1 cellular context compared by ENCODE assay signal in genomic region chr12:6866163-6866919, GRCh38.
TF ChIP-seq lines count a peak whose summit lies in the region.

No MANE protein-coding gene starts in this region.

TF ChIP-seq in K562, 482 proteins besides CTCF, POLR2A, EP300 and RAD21:
- TF ChIP-seq TGIF2 (CRISPR knock-in tag; IDR thresholded peaks at IDR 0.05) (no peak), MIER1 (IDR thresholded peaks at IDR 0.05; ENCODE audit: low read depth) (no peak), BDP1 (IDR thresholded peaks at IDR 0.05; ENCODE audit: insufficient read depth, insufficient read length) (no peak), BRF1 (IDR thresholded peaks at IDR 0.05; ENCODE audit: borderline replicate concordance, extremely low read depth, insufficient read length) (no peak), CBFA2T2 (conservative IDR thresholded peaks at IDR 0.05) (no peak), GTF2A2 (tag; IDR thresholded peaks at IDR 0.05) (no peak), HNRNPH1 (optimal IDR thresholded peaks at IDR 0.05; ENCODE audit: low read depth, low read length) (no peak), FOXK1 (CRISPR knock-in tag; IDR thresholded peaks at IDR 0.05; ENCODE audit: borderline replicate concordance) (no peak), HNRNPLL (IDR thresholded peaks at IDR 0.05; ENCODE audit: low read depth, low read length, poor library complexity, severe bottlenecking) (no peak), EGR1 (conservative IDR thresholded peaks at IDR 0.05) (peak; percentile 83), ZBTB7A (IDR thresholded peaks at IDR 0.05; ENCODE audit: borderline replicate concordance, control insufficient read depth, low read depth, low read length) (peak; percentile 58; the same call in 1 of the 2 replicates), TARDBP (IDR thresholded peaks at IDR 0.05) (no peak), XRCC3 (IDR thresholded peaks at IDR 0.05) (no peak), OTX1 (CRISPR knock-in tag; IDR thresholded peaks at IDR 0.05) (no peak)
- TF ChIP-seq, protein P1, sequence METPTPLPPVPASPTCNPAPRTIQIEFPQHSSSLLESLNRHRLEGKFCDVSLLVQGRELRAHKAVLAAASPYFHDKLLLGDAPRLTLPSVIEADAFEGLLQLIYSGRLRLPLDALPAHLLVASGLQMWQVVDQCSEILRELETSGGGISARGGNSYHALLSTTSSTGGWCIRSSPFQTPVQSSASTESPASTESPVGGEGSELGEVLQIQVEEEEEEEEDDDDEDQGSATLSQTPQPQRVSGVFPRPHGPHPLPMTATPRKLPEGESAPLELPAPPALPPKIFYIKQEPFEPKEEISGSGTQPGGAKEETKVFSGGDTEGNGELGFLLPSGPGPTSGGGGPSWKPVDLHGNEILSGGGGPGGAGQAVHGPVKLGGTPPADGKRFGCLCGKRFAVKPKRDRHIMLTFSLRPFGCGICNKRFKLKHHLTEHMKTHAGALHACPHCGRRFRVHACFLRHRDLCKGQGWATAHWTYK (CRISPR knock-in tag; IDR thresholded peaks at IDR 0.05): no peak
